ENCODE assay signal across 9 cellular contexts in the genomic region with DNA sequence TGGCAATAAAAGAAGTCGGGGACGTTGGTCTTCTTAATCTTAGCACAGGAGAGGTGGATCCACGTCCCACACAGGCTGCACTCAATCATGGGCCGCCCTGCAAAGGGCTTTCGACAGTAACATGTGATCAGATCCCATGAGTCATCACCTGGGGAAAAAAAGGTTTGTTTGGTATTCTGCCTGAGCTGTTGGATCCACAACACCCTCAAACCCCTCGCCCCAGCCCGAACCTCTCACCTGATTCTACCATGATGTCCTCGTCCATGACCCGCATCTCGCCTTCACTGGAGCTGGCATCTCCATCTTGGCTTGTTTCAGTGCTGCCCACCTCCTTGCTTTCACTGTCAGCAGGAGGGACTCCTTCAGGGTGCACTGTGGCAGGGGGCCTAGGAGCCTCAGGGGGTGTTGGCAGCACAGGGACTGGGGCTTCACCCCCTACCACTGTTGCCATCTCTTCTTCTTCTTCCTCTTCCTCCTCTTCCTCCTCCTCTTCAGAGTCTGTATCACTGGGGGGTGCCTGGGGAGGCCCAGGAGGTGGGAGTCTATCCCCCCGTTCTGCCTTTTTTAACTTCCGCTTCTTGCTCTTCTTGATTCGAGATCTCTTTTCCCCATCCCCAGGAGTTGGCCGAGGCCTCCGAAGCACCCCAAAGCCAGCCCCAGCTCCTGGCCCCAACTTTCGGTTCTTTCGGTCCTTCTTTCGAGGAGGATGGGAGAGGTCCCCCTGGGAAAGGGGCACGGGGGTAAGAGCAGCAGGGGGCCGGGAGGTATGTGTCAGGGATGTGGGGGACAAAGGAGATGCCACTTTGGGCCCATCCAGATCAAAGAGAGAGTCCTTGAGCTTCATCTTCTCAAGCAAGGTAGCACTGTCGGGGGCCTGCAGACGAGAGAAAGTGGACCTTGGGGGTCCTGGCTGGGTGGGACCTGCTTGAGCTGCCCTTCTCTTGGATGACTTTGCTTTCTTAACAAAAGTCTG.
A peak's percentile ranks its signal among the peaks of the same experiment; 100 is the strongest.
DNase-seq lines count a peak whose midpoint lies in the region; ATAC-seq and TF ChIP-seq lines count a peak whose summit lies in the region.
"Had no signal": no experiment of that assay in that cellular context is flagged by ENCODE, and none has a peak within 500 bp of the region (broad histone marks: within the 10 kb centered on the region; RNA-seq: fewer than 3 reads in every experiment).

No MANE protein-coding gene starts in this region.

- peak overlapping the region; percentile 89; the same call in 1 of the 2 replicates for H3K27ac ChIP-seq in C4-2B
- no peak overlapping the region for H3K27ac ChIP-seq in HEK293 (ENCODE audit: extremely low read depth, low read depth, low read length)

- no peaks in the 10 kb centered on the region for H3K27me3 ChIP-seq in mucosa of stomach (ENCODE audit: control insufficient read depth, insufficient read depth, low read length)

- ATAC-seq in effector memory CD8-positive, alpha-beta T cell (replicated peaks), result no peak
- no peak for ATAC-seq in HG02678 (IDR thresholded peaks at IDR 0.05; ENCODE audit: unreplicated experiment)

- POLR2A ChIA-PET in HEK293 (lab: Yijun Ruan, JAX), result interaction anchor here (0.6 to 14.2 kb wide), 2 partner anchors 14 to 65 kb away, joined by 4 to 284 read pairs; a partner anchor contains a TSS

- no peaks in the 10 kb centered on the region for H3K9me3 Mint-ChIP-seq in effector memory CD8-positive, alpha-beta T cell

- H3K27me3 Mint-ChIP-seq in effector memory CD8-positive, alpha-beta T cell, result no peaks in the 10 kb centered on the region

- peak overlapping the region; percentile 8 for H3K9ac ChIP-seq in mucosa of stomach (ENCODE audit: low read length)

- no peak overlapping the region for H3K27ac Mint-ChIP-seq in effector memory CD8-positive, alpha-beta T cell

- peak overlapping the region in 1 of 2 donors; percentile 92 for H3K4me3 Mint-ChIP-seq in effector memory CD8-positive, alpha-beta T cell

- H3K9me3 ChIP-seq in HEK293 (ENCODE audit: control insufficient read depth, insufficient read depth, low read depth, low read length) (no peaks in the 10 kb centered on the region), mucosa of stomach (ENCODE audit: control insufficient read depth, low read length) (no peaks in the 10 kb centered on the region)

- no peak for TF ChIP-seq CTCF in C4-2B (conservative IDR thresholded peaks at IDR 0.05)
- TF ChIP-seq CTCF in HEK293 (tag by site-specific recombination; IDR thresholded peaks at IDR 0.05), result no peak

- CTCF ChIA-PET in HEK293 (lab: Yijun Ruan, JAX), result interaction anchor here (0.6 to 1.3 kb wide), 3 partner anchors 16 to 235 kb away, joined by 3 to 6 read pairs (median 4); a partner anchor contains a TSS

- H3K36me3 Mint-ChIP-seq in effector memory CD8-positive, alpha-beta T cell (ENCODE audit: insufficient read depth), result peaks cover 70% of the 10 kb centered on the region

- peaks cover 53 to 66% of the 10 kb centered on the region in 2 donors for H3K4me1 Mint-ChIP-seq in effector memory CD8-positive, alpha-beta T cell (ENCODE audit: low read depth in 2 of 2)

- peaks cover 10% of the 10 kb centered on the region; the same call in 1 of the 2 replicates for H3K4me1 ChIP-seq in HEK293 (ENCODE audit: control insufficient read depth, insufficient read depth, low read length)
- peaks cover 41% of the 10 kb centered on the region for H3K4me1 ChIP-seq in mucosa of stomach (ENCODE audit: control insufficient read depth, insufficient read depth, low read length)

- H3K4me3 ChIP-seq in HEK293 (ENCODE audit: low read depth, low read length) (no peak overlapping the region), mucosa of stomach (ENCODE audit: low read length) (no peak overlapping the region)

- H3K36me3 ChIP-seq in HEK293 (ENCODE audit: control insufficient read depth in 2 of 2, insufficient read depth in 1 of 2, low read length in 2 of 2) (peaks cover 18 to 48% of the 10 kb centered on the region in 2 experiments), mucosa of stomach (ENCODE audit: control insufficient read depth, insufficient read depth, low read length) (peaks cover 5% of the 10 kb centered on the region)

- DNase-seq in amniotic epithelial cell (ENCODE audit: low read depth) (peak; percentile 66), NCI-H1417 treated with DMSO at 0.1 percent for 48 hours (lab: John Stamatoyannopoulos, UW) (no peak), D341Med (ENCODE audit: low spot score) (no peak)
- no peak for DNase-seq in effector memory CD8-positive, alpha-beta T cell
- DNase-seq: SIG-M5 had no signal

TF ChIP-seq in HEK293, 187 proteins besides CTCF, POLR2A, EP300 and RAD21:
- TF ChIP-seq ZNF600 (tag by site-specific recombination; IDR thresholded peaks at IDR 0.05) (peak; percentile 70), ZNF747 (tag by site-specific recombination; IDR thresholded peaks at IDR 0.05) (no peak), GLIS2 (tag by site-specific recombination; IDR thresholded peaks at IDR 0.05) (peak; percentile 80), GLIS1 (tag by site-specific recombination; IDR thresholded peaks at IDR 0.05) (peak; percentile 58), ZNF335 (tag by site-specific recombination; conservative IDR thresholded peaks at IDR 0.05) (peak; percentile 66)
- TF ChIP-seq, protein P1, sequence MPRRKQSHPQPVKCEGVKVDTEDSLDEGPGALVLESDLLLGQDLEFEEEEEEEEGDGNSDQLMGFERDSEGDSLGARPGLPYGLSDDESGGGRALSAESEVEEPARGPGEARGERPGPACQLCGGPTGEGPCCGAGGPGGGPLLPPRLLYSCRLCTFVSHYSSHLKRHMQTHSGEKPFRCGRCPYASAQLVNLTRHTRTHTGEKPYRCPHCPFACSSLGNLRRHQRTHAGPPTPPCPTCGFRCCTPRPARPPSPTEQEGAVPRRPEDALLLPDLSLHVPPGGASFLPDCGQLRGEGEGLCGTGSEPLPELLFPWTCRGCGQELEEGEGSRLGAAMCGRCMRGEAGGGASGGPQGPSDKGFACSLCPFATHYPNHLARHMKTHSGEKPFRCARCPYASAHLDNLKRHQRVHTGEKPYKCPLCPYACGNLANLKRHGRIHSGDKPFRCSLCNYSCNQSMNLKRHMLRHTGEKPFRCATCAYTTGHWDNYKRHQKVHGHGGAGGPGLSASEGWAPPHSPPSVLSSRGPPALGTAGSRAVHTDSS (tag by site-specific recombination; IDR thresholded peaks at IDR 0.05), result peak; percentile 86
- TF ChIP-seq, protein P2, sequence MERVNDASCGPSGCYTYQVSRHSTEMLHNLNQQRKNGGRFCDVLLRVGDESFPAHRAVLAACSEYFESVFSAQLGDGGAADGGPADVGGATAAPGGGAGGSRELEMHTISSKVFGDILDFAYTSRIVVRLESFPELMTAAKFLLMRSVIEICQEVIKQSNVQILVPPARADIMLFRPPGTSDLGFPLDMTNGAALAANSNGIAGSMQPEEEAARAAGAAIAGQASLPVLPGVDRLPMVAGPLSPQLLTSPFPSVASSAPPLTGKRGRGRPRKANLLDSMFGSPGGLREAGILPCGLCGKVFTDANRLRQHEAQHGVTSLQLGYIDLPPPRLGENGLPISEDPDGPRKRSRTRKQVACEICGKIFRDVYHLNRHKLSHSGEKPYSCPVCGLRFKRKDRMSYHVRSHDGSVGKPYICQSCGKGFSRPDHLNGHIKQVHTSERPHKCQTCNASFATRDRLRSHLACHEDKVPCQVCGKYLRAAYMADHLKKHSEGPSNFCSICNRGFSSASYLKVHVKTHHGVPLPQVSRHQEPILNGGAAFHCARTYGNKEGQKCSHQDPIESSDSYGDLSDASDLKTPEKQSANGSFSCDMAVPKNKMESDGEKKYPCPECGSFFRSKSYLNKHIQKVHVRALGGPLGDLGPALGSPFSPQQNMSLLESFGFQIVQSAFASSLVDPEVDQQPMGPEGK (tag by site-specific recombination; IDR thresholded peaks at IDR 0.05), result peak; percentile 40
- TF ChIP-seq, protein P3, sequence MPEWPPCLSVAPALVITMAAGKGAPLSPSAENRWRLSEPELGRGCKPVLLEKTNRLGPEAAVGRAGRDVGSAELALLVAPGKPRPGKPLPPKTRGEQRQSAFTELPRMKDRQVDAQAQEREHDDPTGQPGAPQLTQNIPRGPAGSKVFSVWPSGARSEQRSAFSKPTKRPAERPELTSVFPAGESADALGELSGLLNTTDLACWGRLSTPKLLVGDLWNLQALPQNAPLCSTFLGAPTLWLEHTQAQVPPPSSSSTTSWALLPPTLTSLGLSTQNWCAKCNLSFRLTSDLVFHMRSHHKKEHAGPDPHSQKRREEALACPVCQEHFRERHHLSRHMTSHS (tag by site-specific recombination; IDR thresholded peaks at IDR 0.05), result no peak
